8 cellular contexts compared by ENCODE assay signal in genomic region chr3:39153977-39154299, GRCh38. TPM values are rescaled to one million over a fixed set of nuclear protein-coding genes. Genes with fewer than 3 reads are reported as not detected.
A peak's percentile ranks its signal among the peaks of the same experiment; 100 is the strongest.
DNase-seq lines count a peak whose midpoint lies in the region; ATAC-seq and TF ChIP-seq lines count a peak whose summit lies in the region.

No MANE protein-coding gene starts in this region.

- H3K36me3 Mint-ChIP-seq in WTC11, result no peaks in the 10 kb centered on the region

- H3K4me1 Mint-ChIP-seq in WTC11, result peaks cover 65% of the 10 kb centered on the region

- ATAC-seq in WTC11 (no peak), foreskin keratinocyte (no peak), GM18868 (IDR thresholded peaks at IDR 0.05; ENCODE audit: unreplicated experiment) (no peak)

- H3K27ac Mint-ChIP-seq in WTC11, result peak overlapping the region; percentile 98

- H3K4me1 ChIP-seq in foreskin keratinocyte, result peaks cover 28% of the 10 kb centered on the region

- TF ChIP-seq CTCF in GM12864 (IDR thresholded peaks at IDR 0.05; ENCODE audit: low read depth, low read length, missing control alignments) (no peak), WTC11 (IDR thresholded peaks at IDR 0.05) (no peak), foreskin keratinocyte (conservative IDR thresholded peaks at IDR 0.05) (no peak)

- peak overlapping the region; percentile 88 for H3K27ac ChIP-seq in foreskin keratinocyte

- H3K4me3 Mint-ChIP-seq in WTC11, result peak overlapping the region; percentile 84

- H3K9me3 Mint-ChIP-seq in WTC11, result no peaks in the 10 kb centered on the region

- H3K4me3 ChIP-seq in GM12864 (ENCODE audit: low read depth, low read length) (peak overlapping the region; percentile 36), skeletal muscle cell (ENCODE audit: low read depth, low read length) (peak overlapping the region; percentile 28)

- no peaks in the 10 kb centered on the region for H3K27me3 Mint-ChIP-seq in WTC11 (ENCODE audit: low read depth)

- POLR2A ChIA-PET in WTC11 (lab: Charles Lee), result interaction anchor here (1.2 to 1.5 kb wide), 2 partner anchors 24 to 134 kb away, joined by 5 to 8 read pairs; no protein-coding TSS in a partner anchor

- H3K27me3 ChIP-seq in foreskin keratinocyte, result no peaks in the 10 kb centered on the region

- DNase-seq in GM12864 (ENCODE audit: low read depth), result no peak
- DNase-seq in WTC11 (ENCODE audit: low spot score), result no peak
- no peak for DNase-seq in foreskin keratinocyte
- DNase-seq in skeletal muscle cell (ENCODE audit: low read depth), result no peak
- DNase-seq in NCI-H2171 (lab: John Stamatoyannopoulos, UW), result no peak
- no peak for DNase-seq in dedifferentiated amniotic fluid mesenchymal stem cell (ENCODE audit: extremely low spot score)
- no peak for DNase-seq in NCI-H128 (lab: John Stamatoyannopoulos, UW; ENCODE audit: unreplicated experiment)

- CTCF ChIA-PET in WTC11 (lab: Charles Lee), result interaction anchor here (0.7 to 2.0 kb wide), 3 partner anchors 28 to 134 kb away, joined by 3 to 9 read pairs (median 3); no protein-coding TSS in a partner anchor

TF ChIP-seq in WTC11, 78 proteins besides CTCF, POLR2A, EP300 and RAD21:
- TF ChIP-seq SMAD4 (CRISPR knock-in tag; IDR thresholded peaks at IDR 0.05) (no peak), NFATC4 (CRISPR knock-in tag; IDR thresholded peaks at IDR 0.05) (no peak), JAZF1 (CRISPR knock-in tag; IDR thresholded peaks at IDR 0.05) (no peak), NR3C1 (CRISPR knock-in tag; conservative IDR thresholded peaks at IDR 0.05; ENCODE audit: low read depth) (no peak), ZNF138 (CRISPR knock-in tag; conservative IDR thresholded peaks at IDR 0.05) (no peak), KAT7 (CRISPR knock-in tag; IDR thresholded peaks at IDR 0.05; ENCODE audit: borderline replicate concordance) (no peak), ATF1 (CRISPR knock-in tag; IDR thresholded peaks at IDR 0.05) (no peak), E2F4 (CRISPR knock-in tag; IDR thresholded peaks at IDR 0.05; ENCODE audit: borderline replicate concordance, low read depth) (no peak), FOXP1 (CRISPR knock-in tag; IDR thresholded peaks at IDR 0.05; ENCODE audit: borderline replicate concordance) (no peak), SP1 (CRISPR knock-in tag; conservative IDR thresholded peaks at IDR 0.05) (no peak), TCF7 (CRISPR knock-in tag; IDR thresholded peaks at IDR 0.05; ENCODE audit: low read depth) (no peak)
- TF ChIP-seq, protein P1, sequence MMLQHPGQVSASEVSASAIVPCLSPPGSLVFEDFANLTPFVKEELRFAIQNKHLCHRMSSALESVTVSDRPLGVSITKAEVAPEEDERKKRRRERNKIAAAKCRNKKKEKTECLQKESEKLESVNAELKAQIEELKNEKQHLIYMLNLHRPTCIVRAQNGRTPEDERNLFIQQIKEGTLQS (CRISPR knock-in tag; conservative IDR thresholded peaks at IDR 0.05), result no peak
- TF ChIP-seq, protein P2, sequence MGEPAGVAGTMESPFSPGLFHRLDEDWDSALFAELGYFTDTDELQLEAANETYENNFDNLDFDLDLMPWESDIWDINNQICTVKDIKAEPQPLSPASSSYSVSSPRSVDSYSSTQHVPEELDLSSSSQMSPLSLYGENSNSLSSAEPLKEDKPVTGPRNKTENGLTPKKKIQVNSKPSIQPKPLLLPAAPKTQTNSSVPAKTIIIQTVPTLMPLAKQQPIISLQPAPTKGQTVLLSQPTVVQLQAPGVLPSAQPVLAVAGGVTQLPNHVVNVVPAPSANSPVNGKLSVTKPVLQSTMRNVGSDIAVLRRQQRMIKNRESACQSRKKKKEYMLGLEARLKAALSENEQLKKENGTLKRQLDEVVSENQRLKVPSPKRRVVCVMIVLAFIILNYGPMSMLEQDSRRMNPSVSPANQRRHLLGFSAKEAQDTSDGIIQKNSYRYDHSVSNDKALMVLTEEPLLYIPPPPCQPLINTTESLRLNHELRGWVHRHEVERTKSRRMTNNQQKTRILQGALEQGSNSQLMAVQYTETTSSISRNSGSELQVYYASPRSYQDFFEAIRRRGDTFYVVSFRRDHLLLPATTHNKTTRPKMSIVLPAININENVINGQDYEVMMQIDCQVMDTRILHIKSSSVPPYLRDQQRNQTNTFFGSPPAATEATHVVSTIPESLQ (CRISPR knock-in tag; IDR thresholded peaks at IDR 0.05), result no peak

RNA-seq across cellular contexts. Expression of gene CSRNP1, which starts 0.5 kb away (rescaled TPM):
- total RNA-seq in WTC11 (2021) (8.0 to 8.7 TPM (median 8.5 TPM) in 3 replicates), foreskin keratinocyte (9.6 and 16.1 TPM in 2 replicates)
- polyA plus RNA-seq in foreskin keratinocyte, result 6.4 and 10.2 TPM in 2 replicates

RNA-seq across cellular contexts. Expression of gene XIRP1, which starts 38.5 kb away (rescaled TPM):
- total RNA-seq in WTC11 (2021) (not detected in 3 replicates), foreskin keratinocyte (not detected in 2 replicates)
- polyA plus RNA-seq in foreskin keratinocyte, result not detected in 2 replicates

RNA-seq across cellular contexts. Expression of gene TTC21A, which starts 46.5 kb away (rescaled TPM):
- 3.8 to 4.6 TPM (median 4.4 TPM) in 3 replicates for total RNA-seq in WTC11 (2021)
- 1.4 TPM in 2 replicates for total RNA-seq in foreskin keratinocyte
- 0.80 and 1.3 TPM in 2 replicates for polyA plus RNA-seq in foreskin keratinocyte

RNA-seq across cellular contexts. Expression of gene GORASP1, which starts 46.5 kb away (rescaled TPM):
- total RNA-seq in WTC11 (2021), result 44.6 to 50.7 TPM (median 47.4 TPM) in 3 replicates
- 45.5 and 49.8 TPM in 2 replicates for total RNA-seq in foreskin keratinocyte
- polyA plus RNA-seq in foreskin keratinocyte, result 29.6 and 29.9 TPM in 2 replicates
